29 cellular contexts compared by ENCODE assay signal in genomic region chr21:45094412-45094811, GRCh38. TPM values are rescaled to one million over a fixed set of nuclear protein-coding genes. Genes with fewer than 3 reads are reported as not detected.
DNase-seq lines count a peak whose midpoint lies in the region; ATAC-seq, FAIRE-seq and TF ChIP-seq lines count a peak whose summit lies in the region.
"Had no signal": no experiment of that assay in that cellular context is flagged by ENCODE, and none has a peak within 500 bp of the region (broad histone marks: within the 10 kb centered on the region; RNA-seq: fewer than 3 reads in every experiment).

No MANE protein-coding gene starts in this region.

- TF ChIP-seq RAD21 in SK-N-SH (IDR thresholded peaks at IDR 0.05; ENCODE audit: low read length) (no peak), H1 (IDR thresholded peaks at IDR 0.05 in 1 of 2, conservative IDR thresholded peaks at IDR 0.05 in 1 of 2; ENCODE audit: low read depth in 2 of 2, low read length in 2 of 2) (no peak)

- H3K4me1 ChIP-seq in SK-N-SH (ENCODE audit: control insufficient read depth in 1 of 2, insufficient read depth in 2 of 2, low read depth in 1 of 2, low read length in 1 of 2) (peaks cover 6 to 70% of the 10 kb centered on the region in 2 experiments; a peak in 2 of 4 replicates), H1 (replicated peaks in 1 of 4; ENCODE audit: control insufficient read depth in 3 of 4, insufficient read depth in 4 of 4, low read length in 3 of 4) (no peaks in the 10 kb centered on the region; a peak in 1 of 7 replicates), kidney (ENCODE audit: control insufficient read depth in 1 of 2, insufficient read depth in 1 of 2, low read depth in 1 of 2, low read length in 2 of 2) (peaks cover 0 to 19% of the 10 kb centered on the region in 2 donors), tibial artery (peaks cover 0 to 100% (median 81%) of the 10 kb centered on the region in 4 donors)
- H3K4me1 ChIP-seq in CD8-positive, alpha-beta memory T cell (ENCODE audit: insufficient read depth, low read length) = peaks cover 17% of the 10 kb centered on the region
- H3K4me1 ChIP-seq: neural progenitor cell, parathyroid adenoma, SJSA1 had no signal

- H2BK5ac ChIP-seq in H1 (ENCODE audit: low read depth, low read length) = no peak overlapping the region

- ATAC-seq in SK-N-SH treated with all-trans-retinoic acid at 6 μM for 48 hours (no peak), HG03565 (IDR thresholded peaks at IDR 0.05; ENCODE audit: unreplicated experiment) (no peak)
- ATAC-seq: activated CD8-positive, alpha-beta memory T cell treated with anti-CD3 and anti-CD28 coated beads, Interleukin-2, amount 10 ng/mL, durations not matched to agents 7 days and 5 days; activated naive CD8-positive, alpha-beta T cell treated with anti-CD3 and anti-CD28 coated beads, Interleukin-2, amount 50 U/mL, for 24 hours; stimulated activated naive CD8-positive, alpha-beta T cell treated with anti-CD3 and anti-CD28 coated beads, Interleukin-15, amount 100 ng/mL, for 72 hours had no signal

- H4K5ac ChIP-seq in H1 (ENCODE audit: insufficient read length, low read depth, low read length) = no peak overlapping the region

- no peak overlapping the region for H3K14ac ChIP-seq in H1 (ENCODE audit: insufficient read length)

- H2AFZ ChIP-seq in SK-N-SH (ENCODE audit: low read depth) (no peak overlapping the region), H1 (ENCODE audit: low read length) (no peak overlapping the region)
- H2AFZ ChIP-seq: neural progenitor cell, parathyroid adenoma had no signal

- POLR2A ChIA-PET in SK-N-SH (lab: Yijun Ruan, JAX) (no interaction called here), H1 (lab: Charles Lee; ENCODE audit: partially characterized antibody) (no interaction called here)
- POLR2A ChIA-PET in CD8-positive, alpha-beta memory T cell (lab: Charles Lee) = no interaction called here

- no peaks in the 10 kb centered on the region for H3K9me3 Mint-ChIP-seq in CD8-positive, alpha-beta memory T cell
- H3K9me3 Mint-ChIP-seq: activated naive CD8-positive, alpha-beta T cell treated with anti-CD3 and anti-CD28 coated beads, Interleukin-2, amount 50 U/mL, for 24 hours; CD4-positive, CD25-positive, alpha-beta regulatory T cell; memory B cell; neural progenitor cell; stimulated activated naive CD8-positive, alpha-beta T cell treated with anti-CD3 and anti-CD28 coated beads, Interleukin-15, amount 100 ng/mL, for 72 hours had no signal

- H2BK20ac ChIP-seq in H1 (ENCODE audit: low read length) = no peak overlapping the region

- H3F3A ChIP-seq in SK-N-SH (replicated peaks; ENCODE audit: insufficient read depth) = no peaks in the 10 kb centered on the region

- no peak overlapping the region for H2AK5ac ChIP-seq in H1 (ENCODE audit: low read depth, low read length)

- no peak overlapping the region for H3K4ac ChIP-seq in H1 (replicated peaks; ENCODE audit: insufficient read length, low read depth, low read length)

- H3K27ac ChIP-seq in SK-N-SH (ENCODE audit: low read depth in 2 of 2, low read length in 1 of 2) = peak overlapping the region in 1 of 2 experiments; percentile 94; a peak in 2 of 4 replicates
- H3K27ac ChIP-seq in H1 (ENCODE audit: low read depth, low read length) = no peak overlapping the region
- H3K27ac ChIP-seq in kidney (ENCODE audit: low read depth in 2 of 2, low read length in 2 of 2) = no peak overlapping the region
- peak overlapping the region; percentile 63 to 66 for H3K27ac ChIP-seq in tibial artery
- H3K27ac ChIP-seq in CD8-positive, alpha-beta memory T cell (ENCODE audit: low read depth, low read length) = no peak overlapping the region
- H3K27ac ChIP-seq: 22Rv1, neural progenitor cell, SJSA1 had no signal

- no peak overlapping the region for H2BK15ac ChIP-seq in H1 (ENCODE audit: low read length)

- H3K4me3 ChIP-seq in SK-N-SH (ENCODE audit: low read depth in 2 of 2, low read length in 1 of 2) (no peak overlapping the region), H1 (ENCODE audit: extremely low read depth in 1 of 4, insufficient read depth in 2 of 4, low read depth in 3 of 4, low read length in 4 of 4) (no peak overlapping the region), kidney (ENCODE audit: low read length in 2 of 2) (no peak overlapping the region), tibial artery (no peak overlapping the region)
- H3K4me3 ChIP-seq in CD8-positive, alpha-beta memory T cell (ENCODE audit: low read length) = no peak overlapping the region
- H3K4me3 ChIP-seq: neural progenitor cell, SJSA1 had no signal

- H3K79me2 ChIP-seq in SK-N-SH (ENCODE audit: insufficient read depth) = peaks cover 18% of the 10 kb centered on the region; the same call in 1 of the 2 replicates
- H3K79me2 ChIP-seq in H1 (ENCODE audit: control insufficient read depth in 1 of 2, insufficient read depth in 2 of 2, low read length in 2 of 2) = 0 out of 4 replicates have a peak, but pooled peaks cover 0 to 4% of the 10 kb centered on the region in 2 experiments
- H3K79me2 ChIP-seq: parathyroid adenoma had no signal

- no peak overlapping the region for H2BK120ac ChIP-seq in H1 (replicated peaks; ENCODE audit: low read depth, low read length)

- no peak for TF ChIP-seq POLR2A in H1 (IDR thresholded peaks at IDR 0.05; ENCODE audit: control extremely low read depth in 1 of 2, low read depth in 2 of 2, low read length in 2 of 2)

- H3K9ac ChIP-seq in SK-N-SH (no peak overlapping the region), H1 (replicated peaks in 1 of 4; ENCODE audit: extremely low read depth in 1 of 4, low read depth in 3 of 4, low read length in 3 of 4) (no peak overlapping the region), kidney (ENCODE audit: low read length in 2 of 2) (no peak overlapping the region)
- H3K9ac ChIP-seq: neural progenitor cell, parathyroid adenoma had no signal

- intact Hi-C loops in kidney (cut with DNase I) = no loop called here
- intact Hi-C loops in tibial artery (cut with DNase I; ENCODE audit: low total_unique reads) = no loop called here

- CTCF ChIA-PET in SK-N-SH (lab: Yijun Ruan, JAX) = interaction anchor here (0.7 to 8.3 kb wide), 6 partner anchors 27 to 146 kb away, joined by 3 to 78 read pairs (median 4); no protein-coding TSS in a partner anchor
- CTCF ChIA-PET in H1 (lab: Charles Lee; ENCODE audit: partially characterized antibody) = interaction anchor here (1.0 to 9.5 kb wide), 3 partner anchors 11 to 146 kb away, joined by 3 to 99 read pairs (median 6); no protein-coding TSS in a partner anchor
- CTCF ChIA-PET in CD8-positive, alpha-beta memory T cell (lab: Charles Lee) = no interaction called here

- no peaks in the 10 kb centered on the region for H3K9me2 ChIP-seq in SK-N-SH

- TF ChIP-seq EP300 in SK-N-SH (IDR thresholded peaks at IDR 0.05; ENCODE audit: borderline replicate concordance in 1 of 2, low read depth in 1 of 2, low read length in 1 of 2) = 0 out of 4 replicates have a peak, but pooled peaks of 1 of the 2 experiments have one; percentile 30
- TF ChIP-seq EP300 in H1 (IDR thresholded peaks at IDR 0.05; ENCODE audit: borderline replicate concordance in 1 of 2, low read depth in 2 of 2, low read length in 2 of 2) = no peak

- no peak for TF ChIP-seq CTCF in SK-N-SH (IDR thresholded peaks at IDR 0.05)
- TF ChIP-seq CTCF in H1 (IDR thresholded peaks at IDR 0.05; ENCODE audit: control extremely low read depth in 1 of 3, insufficient read depth in 1 of 3, low read depth in 1 of 3, low read length in 3 of 3) = no peak
- no peak for TF ChIP-seq CTCF in kidney (IDR thresholded peaks at IDR 0.05; ENCODE audit: borderline replicate concordance, extremely low read depth, insufficient read depth)
- TF ChIP-seq CTCF in tibial artery (IDR thresholded peaks at IDR 0.05) = no peak

- peaks cover 0 to 3% of the 10 kb centered on the region in 2 donors for H3K27me3 Mint-ChIP-seq in CD8-positive, alpha-beta memory T cell
- H3K27me3 Mint-ChIP-seq: activated CD8-positive, alpha-beta memory T cell treated with anti-CD3 and anti-CD28 coated beads, Interleukin-2, amount 10 ng/mL, durations not matched to agents 7 days and 5 days; activated naive CD8-positive, alpha-beta T cell treated with anti-CD3 and anti-CD28 coated beads, Interleukin-2, amount 50 U/mL, for 24 hours; CD4-positive, CD25-positive, alpha-beta regulatory T cell; memory B cell; stimulated activated naive CD8-positive, alpha-beta T cell treated with anti-CD3 and anti-CD28 coated beads, Interleukin-15, amount 100 ng/mL, for 72 hours had no signal

- FAIRE-seq in H1 (lab: Jason Lieb, UNC) = no peak
- FAIRE-seq in kidney (lab: Jason Lieb, UNC) = no peak
- FAIRE-seq: astrocyte, H54, keratinocyte had no signal

- no peaks in the 10 kb centered on the region for H3K36me3 ChIP-seq in SK-N-SH (replicated peaks in 1 of 2; ENCODE audit: control insufficient read depth in 1 of 2, insufficient read depth in 2 of 2, low read length in 1 of 2)
- no peaks in the 10 kb centered on the region for H3K36me3 ChIP-seq in H1 (ENCODE audit: control insufficient read depth in 2 of 4, insufficient read depth in 4 of 4, low read length in 3 of 4)
- no peaks in the 10 kb centered on the region for H3K36me3 ChIP-seq in kidney (ENCODE audit: control insufficient read depth in 1 of 2, insufficient read depth in 2 of 2, low read length in 2 of 2)
- H3K36me3 ChIP-seq in tibial artery = no peaks in the 10 kb centered on the region
- no peaks in the 10 kb centered on the region for H3K36me3 ChIP-seq in CD8-positive, alpha-beta memory T cell (ENCODE audit: insufficient read depth, low read length)
- H3K36me3 ChIP-seq: neural progenitor cell, SJSA1 had no signal

- no peaks in the 10 kb centered on the region for H4K20me1 ChIP-seq in SK-N-SH (ENCODE audit: insufficient read depth)
- peaks cover 0 to 2% of the 10 kb centered on the region in 2 experiments for H4K20me1 ChIP-seq in H1 (replicated peaks in 1 of 2; ENCODE audit: control insufficient read depth in 1 of 2, insufficient read depth in 2 of 2, low read length in 2 of 2)

- H3K4me1 Mint-ChIP-seq in CD8-positive, alpha-beta memory T cell = peaks cover 36 to 77% (median 62%) of the 10 kb centered on the region in 3 donors

- no peak overlapping the region for H4K91ac ChIP-seq in H1 (replicated peaks; ENCODE audit: insufficient read length, low read length)

- no peak overlapping the region for H3K4me3 Mint-ChIP-seq in CD8-positive, alpha-beta memory T cell
- H3K4me3 Mint-ChIP-seq: activated CD8-positive, alpha-beta memory T cell treated with anti-CD3 and anti-CD28 coated beads, Interleukin-2, amount 10 ng/mL, durations not matched to agents 7 days and 5 days; activated naive CD8-positive, alpha-beta T cell treated with anti-CD3 and anti-CD28 coated beads, Interleukin-2, amount 50 U/mL, for 24 hours; CD4-positive, CD25-positive, alpha-beta regulatory T cell; memory B cell; neural progenitor cell; stimulated activated naive CD8-positive, alpha-beta T cell treated with anti-CD3 and anti-CD28 coated beads, Interleukin-15, amount 100 ng/mL, for 72 hours had no signal

- peak overlapping the region in 1 of 8 donors; percentile 12 for H3K27ac Mint-ChIP-seq in CD8-positive, alpha-beta memory T cell
- H3K27ac Mint-ChIP-seq: activated CD8-positive, alpha-beta memory T cell treated with anti-CD3 and anti-CD28 coated beads, Interleukin-2, amount 10 ng/mL, durations not matched to agents 7 days and 5 days; activated naive CD8-positive, alpha-beta T cell treated with anti-CD3 and anti-CD28 coated beads, Interleukin-2, amount 50 U/mL, for 24 hours; memory B cell; neural progenitor cell; stimulated activated naive CD8-positive, alpha-beta T cell treated with anti-CD3 and anti-CD28 coated beads, Interleukin-15, amount 100 ng/mL, for 72 hours had no signal

- peak; percentile 63 for DNase-seq in SK-N-SH
- no peak for DNase-seq in H1 (ENCODE audit: low read depth in 1 of 2, low spot score in 2 of 2)
- DNase-seq in kidney = peak; percentile 62
- DNase-seq in tibial artery = no peak
- no peak for DNase-seq in NCI-H2171 (lab: John Stamatoyannopoulos, UW)
- no peak for DNase-seq in CD8-positive, alpha-beta memory T cell
- DNase-seq: activated CD4-positive, alpha-beta T cell treated with anti-CD3 and anti-CD28 coated beads, Interleukin-2, amount 50 U/mL, for 1 hour; activated CD4-positive, CD25-positive, alpha-beta regulatory T cell; activated CD8-positive, alpha-beta memory T cell treated with anti-CD3 and anti-CD28 coated beads, Interleukin-2, amount 10 ng/mL, durations not matched to agents 7 days and 5 days; activated naive CD8-positive, alpha-beta T cell treated with anti-CD3 and anti-CD28 coated beads, Interleukin-2, amount 50 U/mL, for 24 hours; activated T-cell treated with anti-CD3 and anti-CD28 coated beads, Interleukin-2, amount 50 U/mL, for 48 hours; CD4-positive, CD25-positive, alpha-beta regulatory T cell; DND-41; effector memory CD4-positive, alpha-beta T cell; NCI-H1092; NCI-H187; retina; stimulated activated CD8-positive, alpha-beta memory T cell treated with anti-CD3 and anti-CD28 coated beads, Interleukin-4, amount 100 ng/mL, for 48 hours; stimulated activated naive CD8-positive, alpha-beta T cell treated with anti-CD3 and anti-CD28 coated beads, Interleukin-15, amount 100 ng/mL, for 72 hours had no signal

- H3K27me3 ChIP-seq in SK-N-SH (ENCODE audit: insufficient read depth) (no peaks in the 10 kb centered on the region), H1 (replicated peaks in 1 of 4; ENCODE audit: control insufficient read depth in 3 of 4, extremely low read depth in 1 of 4, insufficient read depth in 3 of 4, low read length in 3 of 4) (no peaks in the 10 kb centered on the region), tibial artery (no peaks in the 10 kb centered on the region)
- H3K27me3 ChIP-seq in CD8-positive, alpha-beta memory T cell (ENCODE audit: insufficient read depth, low read length, poor library complexity, severe bottlenecking) = no peaks in the 10 kb centered on the region
- H3K27me3 ChIP-seq: neural progenitor cell, SJSA1 had no signal

- peaks cover 0 to 9% (median 4%) of the 10 kb centered on the region in 3 donors for H3K36me3 Mint-ChIP-seq in CD8-positive, alpha-beta memory T cell
- H3K36me3 Mint-ChIP-seq: memory B cell, neural progenitor cell had no signal

- no peaks in the 10 kb centered on the region; the same call in 1 of the 2 replicates for H3K23me2 ChIP-seq in H1 (ENCODE audit: low read depth, low read length)

- H3K18ac ChIP-seq in H1 (ENCODE audit: extremely low read depth, low read length) = no peak overlapping the region

- 90% methylated on average over 7 of the region's 7 CpGs for WGBS in SK-N-SH (ENCODE audit: low lambda C conversion rate)
- 92% methylated on average over 7 of the region's 7 CpGs; no CpG with 5 or more reads in 1 of the 2 experiments for WGBS in H1 (ENCODE audit: extremely low coverage in 1 of 2, insufficient coverage in 1 of 2, insufficient read length in 1 of 2, insufficient replicate concordance in 2 of 2, low coverage in 1 of 2, low lambda C conversion rate in 2 of 2, missing lambda C conversion rate in 1 of 2), 2 experiments

- no peak overlapping the region for H3K56ac ChIP-seq in H1 (replicated peaks; ENCODE audit: insufficient read length, low read depth, low read length)

- H3K4me2 ChIP-seq in SK-N-SH (no peak overlapping the region), H1 (ENCODE audit: insufficient read depth in 1 of 2, low read depth in 2 of 2, low read length in 2 of 2) (no peak overlapping the region)
- H3K4me2 ChIP-seq: neural progenitor cell had no signal

- no peaks in the 10 kb centered on the region for H3K9me3 ChIP-seq in SK-N-SH
- no peaks in the 10 kb centered on the region for H3K9me3 ChIP-seq in H1 (ENCODE audit: insufficient read depth in 2 of 2, low read depth in 1 of 2, low read length in 1 of 2)
- no peaks in the 10 kb centered on the region for H3K9me3 ChIP-seq in kidney (ENCODE audit: control insufficient read depth in 1 of 2, low read length in 2 of 2)
- no peaks in the 10 kb centered on the region for H3K9me3 ChIP-seq in tibial artery
- no peaks in the 10 kb centered on the region for H3K9me3 ChIP-seq in CD8-positive, alpha-beta memory T cell (ENCODE audit: low read length)
- H3K9me3 ChIP-seq: SJSA1 had no signal

- no peak overlapping the region for H2BK12ac ChIP-seq in H1 (ENCODE audit: low read depth, low read length)

- H3K79me1 ChIP-seq in H1 (ENCODE audit: low read depth, low read length) = peaks cover 7% of the 10 kb centered on the region; the same call in 1 of the 2 replicates

- peak overlapping the region; percentile 60; the same call in 1 of the 2 replicates for H4K8ac ChIP-seq in H1 (ENCODE audit: extremely low read depth, insufficient read depth, low read length)

- no peak overlapping the region for H3K23ac ChIP-seq in H1 (ENCODE audit: insufficient read length)

RNA-seq across cellular contexts. Expression of gene ADARB1, which starts 20.0 kb away (rescaled TPM):
- polyA plus RNA-seq in SK-N-SH (2012; rRNA removed) (7.6 and 7.8 TPM in 2 replicates), H1 (2011; rRNA removed) (4.6 and 4.7 TPM in 2 replicates), kidney (ENCODE audit: insufficient read depth, low read depth, low replicate concordance) (6.7 TPM)
- 5.7 and 6.8 TPM in 2 replicates for polyA plus RNA-seq in SK-N-SH (2012; cell fraction: cytosol; rRNA removed)
- 27.2 and 32.0 TPM in 2 replicates for polyA plus RNA-seq in SK-N-SH (2012; cell fraction: nucleus; rRNA removed)
- total RNA-seq in H1 (2021; fragmentation: NEBNext Ultra II Directional; extraction: Animal tissue kit (Norgen Biotek cat#: 25700)) = 11.1 and 14.9 TPM in 2 replicates
- 6.0 TPM for polyA plus RNA-seq in H1 (2011; cell fraction: cytosol; rRNA removed)
- polyA plus RNA-seq in H1 (2011; cell fraction: nucleus; rRNA removed) = 12.2 TPM
- 6.4 to 8.1 TPM (median 7.4 TPM) in 4 replicates for polyA plus RNA-seq in H1 (2012, experiment 1 of 2)
- polyA plus RNA-seq in H1 (2012, experiment 2 of 2) = 2.9 TPM
- polyA plus RNA-seq in H1 (2013, experiment 1 of 2) = 4.8 TPM
- 4.6 TPM for polyA plus RNA-seq in H1 (2013, experiment 2 of 2)
- 10.8 and 12.8 TPM in 2 replicates for polyA minus RNA-seq in H1 (2011; rRNA and poly(A)+ RNA removed)
- polyA minus RNA-seq in H1 (2011; cell fraction: cytosol; rRNA and poly(A)+ RNA removed) = 9.3 TPM
- polyA minus RNA-seq in H1 (2011; cell fraction: nucleus; rRNA and poly(A)+ RNA removed) = 15.1 TPM
- total RNA-seq in kidney = 34.9 TPM
- total RNA-seq in CD8-positive, alpha-beta memory T cell = 10 to 100 TPM; 28.9 to 29.5 TPM
- polyA plus RNA-seq in CD8-positive, alpha-beta memory T cell = 11.8 TPM

Comparison
In these comparisons a context has a peak if more than half of its experiments do, and no peak if none do; other contexts are left out.
1. DNase-seq: peak in SK-N-SH (single experiment) and kidney (single experiment); none in H1 (0 of 2), tibial artery (0 of 2), NCI-H2171 (single experiment) and CD8-positive, alpha-beta memory T cell (0 of 5).
2. H3K27ac ChIP-seq: peak in tibial artery (2 of 2); none in H1 (single experiment), kidney (0 of 2) and CD8-positive, alpha-beta memory T cell (single experiment).